ENCODE assay signal across 23 cellular contexts in the genomic region with DNA sequence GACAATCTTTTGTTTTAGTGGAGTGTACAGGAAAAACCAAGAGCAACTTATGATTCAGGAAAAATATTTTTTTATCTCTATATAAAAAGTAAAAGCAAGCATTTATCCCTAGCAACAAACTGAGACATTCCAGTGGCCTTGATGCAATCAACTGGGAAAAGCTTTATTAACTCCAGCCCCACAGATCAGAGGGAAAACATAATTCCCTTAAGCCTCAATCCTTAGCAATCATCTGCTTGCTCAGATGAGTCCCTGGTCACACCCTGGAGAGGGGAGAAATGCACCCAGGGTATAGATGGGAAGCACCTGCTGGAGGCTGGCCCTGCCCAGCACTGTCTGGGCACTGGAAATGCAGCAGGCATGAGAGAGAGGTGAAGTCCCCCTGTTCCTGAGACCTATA.
"Had no signal": no experiment of that assay in that cellular context is flagged by ENCODE, and none has a peak within 500 bp of the region (broad histone marks: within the 10 kb centered on the region; RNA-seq: fewer than 3 reads in every experiment).

No MANE protein-coding gene starts in this region.

- H3K4me1 Mint-ChIP-seq: activated B cell treated with CpG ODN at 0.5 μM for 24 hours; activated CD4-positive, alpha-beta memory T cell treated with anti-CD3 and anti-CD28 coated beads, Interleukin-2, amount 10 ng/mL, durations not matched to agents 7 days and 5 days; activated CD8-positive, alpha-beta memory T cell treated with anti-CD3 and anti-CD28 coated beads, Interleukin-2, amount 10 ng/mL, durations not matched to agents 7 days and 5 days; activated T-helper 17 cell treated with anti-CD3 and anti-CD28 coated beads, Interleukin-2, amount 50 U/mL, for 72 hours; T-cell had no signal

- H3K4me3 Mint-ChIP-seq: activated B cell treated with CpG ODN at 0.5 μM for 24 hours; activated CD4-positive, alpha-beta memory T cell treated with anti-CD3 and anti-CD28 coated beads, Interleukin-2, amount 10 ng/mL, durations not matched to agents 7 days and 5 days; activated CD8-positive, alpha-beta memory T cell treated with anti-CD3 and anti-CD28 coated beads, Interleukin-2, amount 10 ng/mL, durations not matched to agents 7 days and 5 days; activated T-helper 17 cell treated with anti-CD3 and anti-CD28 coated beads, Interleukin-2, amount 50 U/mL, for 72 hours; natural killer cell treated with Interleukin-12 subunit alpha and Interleukin-12 subunit beta and Interleukin-15 and Interleukin-18, amount 100 ng/mL, for 72 hours; T-cell had no signal

- H3K36me3 ChIP-seq: breast epithelium, neutrophil, sigmoid colon, suprapubic skin, transverse colon, vagina had no signal

- H3K4me1 ChIP-seq: breast epithelium, foreskin keratinocyte, parathyroid adenoma, suprapubic skin, transverse colon, vagina had no signal

- H3K27ac ChIP-seq: breast epithelium, coronary artery, foreskin keratinocyte, hepatocyte, neutrophil, parathyroid adenoma, sigmoid colon, suprapubic skin, transverse colon, vagina had no signal

- ATAC-seq: activated CD8-positive, alpha-beta memory T cell treated with anti-CD3 and anti-CD28 coated beads, Interleukin-2, amount 10 ng/mL, durations not matched to agents 7 days and 5 days; activated T-helper 17 cell treated with anti-CD3 and anti-CD28 coated beads, Interleukin-2, amount 50 U/mL, for 72 hours; esophagus mucosa; foreskin keratinocyte; T-cell had no signal

- H3K27me3 Mint-ChIP-seq: activated B cell treated with CpG ODN at 0.5 μM for 24 hours; activated CD4-positive, alpha-beta memory T cell treated with anti-CD3 and anti-CD28 coated beads, Interleukin-2, amount 10 ng/mL, durations not matched to agents 7 days and 5 days; activated CD8-positive, alpha-beta memory T cell treated with anti-CD3 and anti-CD28 coated beads, Interleukin-2, amount 10 ng/mL, durations not matched to agents 7 days and 5 days; activated T-helper 17 cell treated with anti-CD3 and anti-CD28 coated beads, Interleukin-2, amount 50 U/mL, for 72 hours; natural killer cell treated with Interleukin-12 subunit alpha and Interleukin-12 subunit beta and Interleukin-15 and Interleukin-18, amount 100 ng/mL, for 72 hours; T-cell had no signal

- H3K9me3 Mint-ChIP-seq: activated B cell treated with CpG ODN at 0.5 μM for 24 hours had no signal

- H3K36me3 Mint-ChIP-seq: activated CD8-positive, alpha-beta memory T cell treated with anti-CD3 and anti-CD28 coated beads, Interleukin-2, amount 10 ng/mL, durations not matched to agents 7 days and 5 days; natural killer cell treated with Interleukin-12 subunit alpha and Interleukin-12 subunit beta and Interleukin-15 and Interleukin-18, amount 100 ng/mL, for 72 hours; T-cell had no signal

- H3K4me3 ChIP-seq: breast epithelium, coronary artery, hepatocyte, sigmoid colon, suprapubic skin, transverse colon, vagina had no signal

- H3K27me3 ChIP-seq: breast epithelium, foreskin keratinocyte, hepatocyte, neutrophil, sigmoid colon, suprapubic skin, transverse colon, vagina had no signal

- H3K27ac Mint-ChIP-seq: activated B cell treated with CpG ODN at 0.5 μM for 24 hours; activated CD4-positive, alpha-beta memory T cell treated with anti-CD3 and anti-CD28 coated beads, Interleukin-2, amount 10 ng/mL, durations not matched to agents 7 days and 5 days; activated CD8-positive, alpha-beta memory T cell treated with anti-CD3 and anti-CD28 coated beads, Interleukin-2, amount 10 ng/mL, durations not matched to agents 7 days and 5 days; activated T-helper 17 cell treated with anti-CD3 and anti-CD28 coated beads, Interleukin-2, amount 50 U/mL, for 72 hours; natural killer cell treated with Interleukin-12 subunit alpha and Interleukin-12 subunit beta and Interleukin-15 and Interleukin-18, amount 100 ng/mL, for 72 hours; T-cell had no signal

- H3K9me3 ChIP-seq: breast epithelium, neutrophil, sigmoid colon, suprapubic skin, transverse colon, vagina had no signal

- DNase-seq: activated B cell treated with CpG ODN at 0.5 μM for 24 hours; activated CD4-positive, alpha-beta memory T cell treated with anti-CD3 and anti-CD28 coated beads, Interleukin-2, amount 10 ng/mL, durations not matched to agents 7 days and 5 days; activated CD4-positive, alpha-beta T cell treated with anti-CD3 and anti-CD28 coated beads for 48 hours; activated CD8-positive, alpha-beta memory T cell treated with anti-CD3 and anti-CD28 coated beads, Interleukin-2, amount 10 ng/mL, durations not matched to agents 7 days and 5 days; activated naive CD4-positive, alpha-beta T cell treated with Interleukin-2 at 50 U/mL for 16 hours; activated T-cell treated with anti-CD3 and anti-CD28 coated beads, Interleukin-2, amount 50 U/mL, for 1 hour; effector CD4-positive, alpha-beta T cell; foreskin keratinocyte; mesendoderm; sigmoid colon; stimulated activated naive CD4-positive, alpha-beta T cell; T-cell; transverse colon had no signal
